ENCODE assay signal across 17 cellular contexts in genomic region chr4:145530662-145531061, GRCh38. TPM values are rescaled to one million over a fixed set of nuclear protein-coding genes. Genes with fewer than 3 reads are reported as not detected.
DNase-seq lines count a peak whose midpoint lies in the region; ATAC-seq, FAIRE-seq and TF ChIP-seq lines count a peak whose summit lies in the region.
"Had no signal": no experiment of that assay in that cellular context is flagged by ENCODE, and none has a peak within 500 bp of the region (broad histone marks: within the 10 kb centered on the region; RNA-seq: fewer than 3 reads in every experiment).

No MANE protein-coding gene starts in this region.

- H3K27ac ChIP-seq in RWPE2 (ENCODE audit: poor library complexity, severe bottlenecking): no peak overlapping the region
- no peak overlapping the region for H3K27ac ChIP-seq in keratinocyte (ENCODE audit: control insufficient read depth, insufficient read depth, low read length)
- H3K27ac ChIP-seq: C4-2B, SJSA1 had no signal

- no peak overlapping the region for H2AFZ ChIP-seq in keratinocyte (ENCODE audit: control insufficient read depth, low read length)

- H3K27ac Mint-ChIP-seq in HFFc6: no peak overlapping the region

- H3K4me3 ChIP-seq in RWPE2 (ENCODE audit: severe bottlenecking): no peak overlapping the region
- no peak overlapping the region for H3K4me3 ChIP-seq in keratinocyte (ENCODE audit: control insufficient read depth in 2 of 3, extremely low read depth in 1 of 3, insufficient read depth in 2 of 3, low read depth in 1 of 3, low read length in 3 of 3)
- H3K4me3 ChIP-seq: GM12878, SJSA1 had no signal

- H3K9me3 ChIP-seq in RWPE2 (ENCODE audit: severe bottlenecking) (no peaks in the 10 kb centered on the region), keratinocyte (ENCODE audit: control insufficient read depth, low read depth, low read length) (no peaks in the 10 kb centered on the region)
- H3K9me3 ChIP-seq: SJSA1 had no signal

- no peaks in the 10 kb centered on the region for H3K9me1 ChIP-seq in keratinocyte (ENCODE audit: control insufficient read depth, extremely low read depth, insufficient read depth, low read length)

- dilution Hi-C loops in keratinocyte (cut with MboI; ENCODE audit: extremely low pct_ligation_motif_present, low sequenced_read_pairs): no loop called here

- peaks cover 10% of the 10 kb centered on the region for H3K4me1 Mint-ChIP-seq in HFFc6 (ENCODE audit: low read depth)

- FAIRE-seq in GM12891 (lab: Jason Lieb, UNC) (peak; percentile 86), keratinocyte (lab: Jason Lieb, UNC) (peak; percentile 81)
- FAIRE-seq: GM12878, H1 had no signal

- no peak overlapping the region for H3K4me2 ChIP-seq in keratinocyte (ENCODE audit: control insufficient read depth, extremely low read depth, insufficient read depth, low read depth, low read length)

- H3K79me2 ChIP-seq in keratinocyte (ENCODE audit: control insufficient read depth, insufficient read depth, low read length): peaks cover 10% of the 10 kb centered on the region

- H3K4me1 ChIP-seq in RWPE2 (ENCODE audit: insufficient read depth, poor library complexity, severe bottlenecking): peaks cover 8% of the 10 kb centered on the region
- peaks cover 18% of the 10 kb centered on the region for H3K4me1 ChIP-seq in keratinocyte (ENCODE audit: control insufficient read depth, extremely low read depth, insufficient read depth, low read length)
- H3K4me1 ChIP-seq: SJSA1 had no signal

- H3K9me3 Mint-ChIP-seq in HFFc6: no peaks in the 10 kb centered on the region

- no peaks in the 10 kb centered on the region for H3K27me3 Mint-ChIP-seq in HFFc6 (ENCODE audit: insufficient read depth)

- DNase-seq in GM12891 (ENCODE audit: insufficient read length, low spot score): no peak
- DNase-seq in NAMALWA (ENCODE audit: low spot score): peak; percentile 46
- no peak for DNase-seq in RWPE2 (ENCODE audit: low spot score)
- DNase-seq in keratinocyte (ENCODE audit: low read depth, low spot score): no peak
- no peak for DNase-seq in HFFc6
- no peak for DNase-seq in GF-D8 (lab: John Stamatoyannopoulos, UW)
- DNase-seq: AML-193, Kasumi-1, NCI-H1105 treated with DMSO at 0.1 percent for 48 hours, T-helper 1 cell had no signal

- no peaks in the 10 kb centered on the region for H3K36me3 Mint-ChIP-seq in HFFc6 (ENCODE audit: low read depth)

- H3K27me3 ChIP-seq in RWPE2 (ENCODE audit: insufficient read depth, poor library complexity, severe bottlenecking): no peaks in the 10 kb centered on the region
- H3K27me3 ChIP-seq in keratinocyte (ENCODE audit: control insufficient read depth, extremely low read depth, insufficient read depth, low read length): no peaks in the 10 kb centered on the region
- H3K27me3 ChIP-seq: SJSA1 had no signal

- no peaks in the 10 kb centered on the region for H4K20me1 ChIP-seq in keratinocyte (ENCODE audit: control insufficient read depth, extremely low read depth, insufficient read depth, low read length)

- peak; percentile 38; the same call in 1 of the 3 replicates for ATAC-seq in RWPE2 (ENCODE audit: low read depth)
- ATAC-seq in HG03460 (IDR thresholded peaks at IDR 0.05; ENCODE audit: unreplicated experiment): no peak
- no peak for ATAC-seq in GM19395 (IDR thresholded peaks at IDR 0.05; ENCODE audit: unreplicated experiment)
- ATAC-seq: GM12878, Panc1 had no signal

- TF ChIP-seq POLR2A in GM12891 (IDR thresholded peaks at IDR 0.05; ENCODE audit: low read depth, low read length): no peak

- H3K9ac ChIP-seq in keratinocyte (ENCODE audit: control insufficient read depth, extremely low read depth, insufficient read depth, low read length): no peak overlapping the region

- H3K4me3 Mint-ChIP-seq in HFFc6: no peak overlapping the region

- H3K36me3 ChIP-seq in RWPE2 (ENCODE audit: low read depth) (no peaks in the 10 kb centered on the region), keratinocyte (ENCODE audit: control insufficient read depth in 2 of 2, extremely low read depth in 1 of 2, insufficient read depth in 2 of 2, low read length in 2 of 2) (no peaks in the 10 kb centered on the region)
- H3K36me3 ChIP-seq: SJSA1 had no signal

- TF ChIP-seq CTCF in RWPE2 (IDR thresholded peaks at IDR 0.05; ENCODE audit: poor library complexity, severe bottlenecking): no peak
- no peak for TF ChIP-seq CTCF in keratinocyte (optimal IDR thresholded peaks at IDR 0.05 in 1 of 3, IDR thresholded peaks at IDR 0.05 in 1 of 3, conservative IDR thresholded peaks at IDR 0.05 in 1 of 3; ENCODE audit: extremely low read depth in 1 of 3, insufficient read depth in 2 of 3, low read length in 3 of 3)
- no peak for TF ChIP-seq CTCF in HFFc6 (IDR thresholded peaks at IDR 0.05)

TF ChIP-seq in GM12891, 5 proteins besides CTCF, POLR2A, EP300 and RAD21:
- TF ChIP-seq TAF1 (IDR thresholded peaks at IDR 0.05; ENCODE audit: low read depth, low read length) (no peak), SPI1 (IDR thresholded peaks at IDR 0.05; ENCODE audit: low read depth, low read length) (no peak), POLR2AphosphoS5 (IDR thresholded peaks at IDR 0.05; ENCODE audit: low read depth, low read length) (no peak), POU2F2 (IDR thresholded peaks at IDR 0.05; ENCODE audit: low read depth, low read length) (no peak), PAX5 (IDR thresholded peaks at IDR 0.05; ENCODE audit: insufficient read depth, low read length, severe bottlenecking) (no peak)
TF ChIP-seq in GM12891: peak in this region for 0.

RNA-seq across cellular contexts. Expression of gene SMAD1, which starts 49.0 kb away (rescaled TPM):
- 12.4 TPM for polyA plus RNA-seq in GM12891 (2012; ENCODE audit: low read depth, missing spikeins)
- polyA plus RNA-seq in keratinocyte: 31.9 to 39.2 TPM (median 33.5 TPM) in 3 replicates
- polyA plus RNA-seq in keratinocyte (2011; ENCODE audit: low read depth): 11.6 TPM
- 22.5 and 30.9 TPM in 2 replicates for polyA plus RNA-seq in keratinocyte (2011; cell fraction: cytosol; rRNA removed)
- polyA plus RNA-seq in keratinocyte (2011; cell fraction: nucleus; rRNA removed): 37.3 and 42.7 TPM in 2 replicates
- polyA plus RNA-seq in keratinocyte (2012; ENCODE audit: low replicate concordance): 12.5 and 18.1 TPM in 2 replicates
- polyA minus RNA-seq in keratinocyte: 29.3 to 39.9 TPM (median 34.1 TPM) in 3 replicates
- 17.1 TPM for polyA minus RNA-seq in keratinocyte (2011; cell fraction: cytosol; rRNA and poly(A)+ RNA removed)
- 27.4 and 40.8 TPM in 2 replicates for polyA minus RNA-seq in keratinocyte (2011; cell fraction: nucleus; rRNA and poly(A)+ RNA removed)
- 10 to 100 TPM in 4 of 6 experiments, 1 to 10 TPM in 2; 9.2 to 11.2 (median 10.3) TPM for total RNA-seq in HFFc6 (2021; fragmentation: NEBNext Ultra II Directional; extraction: Animal tissue kit (Norgen Biotek cat#: 25700))
